ENCODE assay signal across 17 cellular contexts in the genomic region with DNA sequence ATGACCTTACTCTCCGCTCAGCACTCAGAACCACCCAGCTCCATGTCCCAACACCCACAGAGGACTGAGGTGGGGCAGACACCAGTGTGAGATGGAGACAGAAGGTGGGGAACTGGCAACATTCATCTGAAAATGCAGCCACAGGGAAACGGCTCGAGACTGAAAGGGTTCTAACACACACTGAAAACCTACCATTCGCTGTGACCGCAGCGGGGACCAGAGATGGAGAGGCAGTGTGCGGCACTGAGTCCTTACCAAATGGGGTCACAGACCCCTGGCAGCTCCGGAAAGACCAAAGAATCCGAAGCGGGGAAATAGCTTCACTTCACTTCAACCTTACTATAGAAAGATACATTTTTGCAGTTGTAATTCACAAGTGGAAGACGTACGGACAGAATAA. TPM values are rescaled to one million over a fixed set of nuclear protein-coding genes. Genes with fewer than 3 reads are reported as not detected.
DNase-seq lines count a peak whose midpoint lies in the region; ATAC-seq and TF ChIP-seq lines count a peak whose summit lies in the region.
"Had no signal": no experiment of that assay in that cellular context is flagged by ENCODE, and none has a peak within 500 bp of the region (broad histone marks: within the 10 kb centered on the region; RNA-seq: fewer than 3 reads in every experiment).

No MANE protein-coding gene starts in this region.

- H3K27me3 Mint-ChIP-seq in activated T-cell treated with anti-CD3 and anti-CD28 coated beads, Interleukin-2, amount 50 U/mL, for 72 hours (ENCODE audit: low read depth): no peaks in the 10 kb centered on the region
- H3K27me3 Mint-ChIP-seq: CD4-positive, alpha-beta memory T cell; stimulated activated naive B cell treated with anti-CD40 and anti-IgM and Interleukin-4, amounts not matched to agents 10 μg/mL and 1 μg/mL and 100 μg/mL, for 72 hours had no signal

- no peak overlapping the region for H3K27ac Mint-ChIP-seq in activated T-cell treated with anti-CD3 and anti-CD28 coated beads, Interleukin-2, amount 50 U/mL, for 72 hours
- H3K27ac Mint-ChIP-seq: stimulated activated naive B cell treated with anti-CD40 and anti-IgM and Interleukin-4, amounts not matched to agents 10 μg/mL and 1 μg/mL and 100 μg/mL, for 72 hours had no signal

- no peaks in the 10 kb centered on the region for H3K9me3 ChIP-seq in heart left ventricle
- H3K9me3 ChIP-seq in fibroblast of lung (ENCODE audit: control insufficient read depth, insufficient read depth, low read depth, low read length): no peaks in the 10 kb centered on the region
- no peaks in the 10 kb centered on the region for H3K9me3 ChIP-seq in uterus
- H3K9me3 ChIP-seq in MM.1S (replicated peaks; ENCODE audit: insufficient read depth, low read length): no peaks in the 10 kb centered on the region
- H3K9me3 ChIP-seq: colonic mucosa, SJCRH30 had no signal

- TF ChIP-seq POLR2A in heart left ventricle (IDR thresholded peaks at IDR 0.05): no peak
- TF ChIP-seq POLR2A in uterus (IDR thresholded peaks at IDR 0.05): no peak

- H3K27ac ChIP-seq in heart left ventricle (peak overlapping the region; percentile 63 to 98 (median 91)), fibroblast of lung (ENCODE audit: insufficient read depth, low read length) (no peak overlapping the region), uterus (peak overlapping the region; percentile 71 to 86), MM.1S (ENCODE audit: low read length) (no peak overlapping the region)
- H3K27ac ChIP-seq: SJCRH30 had no signal

- H3K4me3 ChIP-seq in heart left ventricle (no peak overlapping the region), fibroblast of lung (replicated peaks in 1 of 4; ENCODE audit: control extremely low read depth in 1 of 4, insufficient read depth in 1 of 4, low read depth in 3 of 4, low read length in 4 of 4) (no peak overlapping the region), uterus (no peak overlapping the region), MM.1S (ENCODE audit: low read length) (no peak overlapping the region)
- H3K4me3 ChIP-seq: colonic mucosa, SJCRH30, smooth muscle cell had no signal

- DNase-seq in heart left ventricle: no peak
- DNase-seq in left ventricle myocardium superior: no peak
- DNase-seq in fibroblast of lung (ENCODE audit: low read depth in 2 of 2): no peak
- DNase-seq in posterior vena cava (ENCODE audit: low spot score): peak; percentile 76
- DNase-seq in uterus: no peak
- DNase-seq in MM.1S: no peak
- DNase-seq in activated T-cell treated with anti-CD3 and anti-CD28 coated beads, Interleukin-2, amount 50 U/mL, for 72 hours: no peak
- no peak for DNase-seq in GM19238 (ENCODE audit: insufficient read length, low spot score)
- DNase-seq: activated T-cell treated with anti-CD3 and anti-CD28 coated beads, Interleukin-2, amount 50 U/mL, for 48 hours; CD4-positive, alpha-beta memory T cell; colonic mucosa; HCEC 1CT; NCI-H1092; NK-92 treated with Interleukin-12 subunit alpha and Interleukin-12 subunit beta, amount 100 ng/mL, for 24 hours; SJCRH30; stimulated activated naive B cell treated with anti-CD40 and anti-IgM and Interleukin-4, amounts not matched to agents 10 μg/mL and 1 μg/mL and 100 μg/mL, for 72 hours had no signal

- 89 to 92% (median 90%) methylated on average over 12 of the region's 12 CpGs for WGBS in heart left ventricle, 4 donors

- intact Hi-C loops in heart left ventricle (cut with DNase I) (loop anchor here in 2 of 10 donors (5.0 to 10.0 kb wide), 2 partner anchors 36 to 1032 kb away; no protein-coding TSS in a partner anchor), left ventricle myocardium superior (cut with micrococcal nuclease) (no loop called here), posterior vena cava (cut with DNase I) (loop anchor here in 1 of 2 donors (5.0 kb wide), 1 partner anchor 36 kb away; no protein-coding TSS in a partner anchor), uterus (cut with DNase I; ENCODE audit: low total_unique reads) (no loop called here)

- peak overlapping the region; percentile 15 for H3K4me2 ChIP-seq in fibroblast of lung (ENCODE audit: extremely low read depth, insufficient read depth, low read length)
- no peak overlapping the region for H3K4me2 ChIP-seq in MM.1S (ENCODE audit: low read depth, low read length)
- H3K4me2 ChIP-seq: smooth muscle cell had no signal

- H2AFZ ChIP-seq in fibroblast of lung (ENCODE audit: low read length) (no peak overlapping the region), MM.1S (ENCODE audit: low read length) (no peak overlapping the region)

- no peak overlapping the region for H3K9ac ChIP-seq in fibroblast of lung (ENCODE audit: insufficient read depth, low read length)
- H3K9ac ChIP-seq in MM.1S (ENCODE audit: low read length): no peak overlapping the region

- peaks cover 2% of the 10 kb centered on the region for H3K4me1 Mint-ChIP-seq in activated T-cell treated with anti-CD3 and anti-CD28 coated beads, Interleukin-2, amount 50 U/mL, for 72 hours (ENCODE audit: low read depth)

- TF ChIP-seq CTCF in heart left ventricle (IDR thresholded peaks at IDR 0.05) (no peak), fibroblast of lung (conservative IDR thresholded peaks at IDR 0.05 in 1 of 2, IDR thresholded peaks at IDR 0.05 in 1 of 2; ENCODE audit: low read depth in 1 of 2, low read length in 2 of 2) (no peak), uterus (IDR thresholded peaks at IDR 0.05) (no peak), MM.1S (IDR thresholded peaks at IDR 0.05; ENCODE audit: low read length) (no peak)

- no peaks in the 10 kb centered on the region for H3K9me2 ChIP-seq in MM.1S (replicated peaks; ENCODE audit: insufficient read depth, low read length)

- peaks cover 0 to 88% (median 50%) of the 10 kb centered on the region in 12 donors for H3K4me1 ChIP-seq in heart left ventricle
- H3K4me1 ChIP-seq in fibroblast of lung (ENCODE audit: control insufficient read depth, extremely low read depth, insufficient read depth, low read length): peaks cover 24% of the 10 kb centered on the region
- H3K4me1 ChIP-seq in uterus: peaks cover 6 to 20% of the 10 kb centered on the region in 2 donors
- no peaks in the 10 kb centered on the region for H3K4me1 ChIP-seq in MM.1S (ENCODE audit: low read length)
- H3K4me1 ChIP-seq: colonic mucosa had no signal

- no peaks in the 10 kb centered on the region for H3K9me3 Mint-ChIP-seq in activated T-cell treated with anti-CD3 and anti-CD28 coated beads, Interleukin-2, amount 50 U/mL, for 72 hours
- H3K9me3 Mint-ChIP-seq: CD4-positive, alpha-beta memory T cell; stimulated activated naive B cell treated with anti-CD40 and anti-IgM and Interleukin-4, amounts not matched to agents 10 μg/mL and 1 μg/mL and 100 μg/mL, for 72 hours had no signal

- peaks cover 16% of the 10 kb centered on the region for H3K79me2 ChIP-seq in fibroblast of lung (ENCODE audit: control insufficient read depth, insufficient read depth, low read length)
- peaks cover 5% of the 10 kb centered on the region; the same call in 1 of the 2 replicates for H3K79me2 ChIP-seq in MM.1S (ENCODE audit: low read length)

- no peak overlapping the region for H3K4me3 Mint-ChIP-seq in activated T-cell treated with anti-CD3 and anti-CD28 coated beads, Interleukin-2, amount 50 U/mL, for 72 hours
- H3K4me3 Mint-ChIP-seq: CD4-positive, alpha-beta memory T cell; stimulated activated naive B cell treated with anti-CD40 and anti-IgM and Interleukin-4, amounts not matched to agents 10 μg/mL and 1 μg/mL and 100 μg/mL, for 72 hours had no signal

- H4K20me1 ChIP-seq in fibroblast of lung (ENCODE audit: control insufficient read depth, extremely low read depth, insufficient read depth, low read length) (no peaks in the 10 kb centered on the region), MM.1S (ENCODE audit: insufficient read depth, low read length) (0 out of 2 replicates have a peak, but pooled peaks cover 3% of the 10 kb centered on the region)

- H3K27me3 ChIP-seq in heart left ventricle: no peaks in the 10 kb centered on the region
- H3K27me3 ChIP-seq in fibroblast of lung (ENCODE audit: control insufficient read depth, insufficient read depth, low read length): no peaks in the 10 kb centered on the region
- H3K27me3 ChIP-seq in uterus: no peaks in the 10 kb centered on the region
- no peaks in the 10 kb centered on the region for H3K27me3 ChIP-seq in MM.1S (replicated peaks; ENCODE audit: insufficient read depth, low read length)
- H3K27me3 ChIP-seq: colonic mucosa, SJCRH30 had no signal

- ATAC-seq in heart left ventricle: no peak
- ATAC-seq in left ventricle myocardium superior: no peak
- no peak for ATAC-seq in activated T-cell treated with anti-CD3 and anti-CD28 coated beads, Interleukin-2, amount 50 U/mL, for 72 hours (replicated peaks in 1 of 2)
- ATAC-seq: stimulated activated naive B cell treated with anti-CD40 and anti-IgM and Interleukin-4, amounts not matched to agents 10 μg/mL and 1 μg/mL and 100 μg/mL, for 72 hours had no signal

- H3K36me3 Mint-ChIP-seq in activated T-cell treated with anti-CD3 and anti-CD28 coated beads, Interleukin-2, amount 50 U/mL, for 72 hours (ENCODE audit: insufficient read depth in 2 of 2): no peaks in the 10 kb centered on the region

- H3K36me3 ChIP-seq in heart left ventricle: peaks cover 0 to 14% (median 5%) of the 10 kb centered on the region in 9 donors
- H3K36me3 ChIP-seq in fibroblast of lung (ENCODE audit: control insufficient read depth, insufficient read depth, low read length): no peaks in the 10 kb centered on the region
- H3K36me3 ChIP-seq in uterus: no peaks in the 10 kb centered on the region
- H3K36me3 ChIP-seq in MM.1S (replicated peaks; ENCODE audit: insufficient read depth, low read length): no peaks in the 10 kb centered on the region
- H3K36me3 ChIP-seq: colonic mucosa had no signal

- H3F3A ChIP-seq in MM.1S (ENCODE audit: insufficient read depth, low read length): no peaks in the 10 kb centered on the region

RNA-seq across cellular contexts. Expression of a gene that starts 9.6 kb away (rescaled TPM):
- total RNA-seq in heart left ventricle: 10 to 100 TPM; 15.0 to 22.8 (median 17.0) TPM
- 10 to 100 TPM in 1 of 2 donors, 1 to 10 TPM in 1; 4.8 to 19.1 TPM for polyA plus RNA-seq in heart left ventricle
- 16.4 TPM for total RNA-seq in left ventricle myocardium superior
- total RNA-seq in fibroblast of lung: 25.8 and 28.8 TPM in 2 replicates
- 14.3 and 14.9 TPM in 2 replicates for polyA plus RNA-seq in fibroblast of lung
- 14.6 and 15.8 TPM in 2 replicates for polyA plus RNA-seq in fibroblast of lung (2012)
- polyA minus RNA-seq in fibroblast of lung (ENCODE audit: low replicate concordance): 7.4 and 12.3 TPM in 2 replicates
- total RNA-seq in posterior vena cava: 10 to 100 TPM; 29.0 to 30.4 TPM
- 10 to 100 TPM; 13.8 to 43.6 (median 33.1) TPM for total RNA-seq in uterus
- total RNA-seq in activated T-cell treated with anti-CD3 and anti-CD28 coated beads, Interleukin-2, amount 50 U/mL, for 72 hours: 10 to 100 TPM; 29.3 TPM

RNA-seq across cellular contexts. Expression of a gene that starts 9.9 kb away (rescaled TPM):
- total RNA-seq in heart left ventricle (10 to 100 TPM; 30.6 to 66.5 (median 41.9) TPM), left ventricle myocardium superior (56.2 TPM), fibroblast of lung (26.4 and 32.1 TPM in 2 replicates), posterior vena cava (10 to 100 TPM; 33.9 to 40.3 TPM), uterus (10 to 100 TPM in 3 of 4 donors, not detected in 1; 26.9 to 51.5 (median 31.6) TPM)
- polyA plus RNA-seq in heart left ventricle (100 to 1,000 TPM in 1 of 2 donors, 10 to 100 TPM in 1; 47.5 to 109 TPM), fibroblast of lung (19.4 and 25.5 TPM in 2 replicates)
- 33.6 and 41.6 TPM in 2 replicates for polyA plus RNA-seq in fibroblast of lung (2012)
- polyA minus RNA-seq in fibroblast of lung (ENCODE audit: low replicate concordance): 0.75 and 2.0 TPM in 2 replicates
- total RNA-seq in activated T-cell treated with anti-CD3 and anti-CD28 coated beads, Interleukin-2, amount 50 U/mL, for 72 hours: 10 to 100 TPM; 40.0 to 47.8 TPM

RNA-seq across cellular contexts. Expression of a gene that starts 23.8 kb away (rescaled TPM):
- 1 to 10 TPM; 3.2 to 7.1 (median 5.1) TPM for total RNA-seq in heart left ventricle
- 10 to 100 TPM in 1 of 2 donors, 1 to 10 TPM in 1; 5.8 to 15.9 TPM for polyA plus RNA-seq in heart left ventricle
- total RNA-seq in left ventricle myocardium superior: 5.5 TPM
- 10.6 and 11.0 TPM in 2 replicates for total RNA-seq in fibroblast of lung
- 4.2 and 5.0 TPM in 2 replicates for polyA plus RNA-seq in fibroblast of lung
- 8.9 and 11.7 TPM in 2 replicates for polyA plus RNA-seq in fibroblast of lung (2012)
- 3.9 and 5.7 TPM in 2 replicates for polyA minus RNA-seq in fibroblast of lung (ENCODE audit: low replicate concordance)
- total RNA-seq in posterior vena cava: 10 to 100 TPM; 16.2 to 18.0 TPM
- 10 to 100 TPM in 2 of 4 donors, 1 to 10 TPM in 2; 3.6 to 26.5 (median 8.7) TPM for total RNA-seq in uterus
- total RNA-seq in activated T-cell treated with anti-CD3 and anti-CD28 coated beads, Interleukin-2, amount 50 U/mL, for 72 hours: 1 to 10 TPM; 6.3 to 8.4 TPM

RNA-seq across cellular contexts. Expression of a gene that starts 30.2 kb away (rescaled TPM):
- total RNA-seq in heart left ventricle (1,000 to 10,000 TPM in 2 of 9 donors, 100 to 1,000 TPM in 7; 203 to 1,105 (median 462) TPM), left ventricle myocardium superior (533 TPM), fibroblast of lung (69.9 and 136 TPM in 2 replicates), posterior vena cava (100 to 1,000 TPM; 354 to 709 TPM), uterus (100 to 1,000 TPM in 3 of 4 donors, 10 to 100 TPM in 1; 96.2 to 291 (median 218) TPM)
- polyA plus RNA-seq in heart left ventricle (1,000 to 10,000 TPM in 1 of 2 donors, 100 to 1,000 TPM in 1; 529 to 1,103 TPM), fibroblast of lung (57.2 and 65.2 TPM in 2 replicates)
- 191 and 207 TPM in 2 replicates for polyA plus RNA-seq in fibroblast of lung (2012)
- 46.1 and 82.3 TPM in 2 replicates for polyA minus RNA-seq in fibroblast of lung (ENCODE audit: low replicate concordance)
- total RNA-seq in activated T-cell treated with anti-CD3 and anti-CD28 coated beads, Interleukin-2, amount 50 U/mL, for 72 hours: 1 to 10 TPM; 7.0 to 9.5 TPM

Comparison
In these comparisons a context has a peak if more than half of its experiments do, and no peak if none do; other contexts are left out.
1. H3K27ac ChIP-seq: peak in heart left ventricle (12 of 12) and uterus (2 of 2); none in fibroblast of lung (single experiment) and MM.1S (single experiment).